Comparison of ENCODE assay signal across 8 cellular contexts in genomic region chr15:40755821-40756220, GRCh38. TPM values are rescaled to one million over a fixed set of nuclear protein-coding genes. Genes with fewer than 3 reads are reported as not detected.
DNase-seq lines count a peak whose midpoint lies in the region; ATAC-seq, FAIRE-seq and TF ChIP-seq lines count a peak whose summit lies in the region.

No MANE protein-coding gene starts in this region.

- peak overlapping the region; percentile 80 for H3K4me2 ChIP-seq in A549

- no peak for FAIRE-seq in A549 (lab: Jason Lieb, UNC)

- no peaks in the 10 kb centered on the region for H3K9me3 Mint-ChIP-seq in activated naive CD8-positive, alpha-beta T cell (ENCODE audit: low read depth)

- no peak for TF ChIP-seq POLR2A in A549 (IDR thresholded peaks at IDR 0.05; ENCODE audit: low read length)

- ATAC-seq in A549, result no peak
- ATAC-seq in HG03280 (IDR thresholded peaks at IDR 0.05; ENCODE audit: unreplicated experiment), result no peak
- no peak for ATAC-seq in HG02938 (IDR thresholded peaks at IDR 0.05; ENCODE audit: unreplicated experiment)

- POLR2A ChIA-PET in A549 (lab: Yijun Ruan, JAX) (no interaction called here), HEK293T (lab: Yijun Ruan, JAX) (no interaction called here)

- H3K27me3 Mint-ChIP-seq in activated naive CD8-positive, alpha-beta T cell, result no peaks in the 10 kb centered on the region

- peaks cover 17% of the 10 kb centered on the region for H3K4me1 Mint-ChIP-seq in activated naive CD8-positive, alpha-beta T cell (ENCODE audit: low read depth)

- CTCF ChIA-PET in A549 (lab: Yijun Ruan, JAX), result interaction anchor here (0.7 kb wide), 1 partner anchor 185 kb away, joined by 3 read pairs; no protein-coding TSS in a partner anchor
- CTCF ChIA-PET in HEK293T (lab: Yijun Ruan, JAX), result interaction anchor here (0.6 kb wide), 2 partner anchors 30 to 89 kb away, joined by 3 to 4 read pairs; no protein-coding TSS in a partner anchor

- H3K4me1 ChIP-seq in A549 (0 out of 3 replicates have a peak, but pooled peaks cover 3% of the 10 kb centered on the region), mesodermal cell (ENCODE audit: control insufficient read depth, insufficient read depth, low read length, poor library complexity, severe bottlenecking) (no peaks in the 10 kb centered on the region)

- peak overlapping the region; percentile 91 for H3K4me3 ChIP-seq in A549
- H3K4me3 ChIP-seq in mesodermal cell (ENCODE audit: extremely low read depth, insufficient read depth, low read length, poor library complexity, severe bottlenecking), result peak overlapping the region; percentile 92

- peaks cover 14% of the 10 kb centered on the region for H3K36me3 ChIP-seq in mesodermal cell (ENCODE audit: control insufficient read depth, insufficient read depth, low read length)

- no peak for DNase-seq in A549 (ENCODE audit: low read depth in 1 of 2, low spot score in 1 of 2)
- DNase-seq in HEK293T (ENCODE audit: extremely low spot score), result no peak
- no peak for DNase-seq in RPMI8226
- no peak for DNase-seq in NCI-H1694 treated with DMSO at 0.1 percent for 48 hours (lab: John Stamatoyannopoulos, UW)

- H3K27ac ChIP-seq in A549, result peak overlapping the region; percentile 79 to 92
- H3K27ac ChIP-seq in mesodermal cell (ENCODE audit: low read depth, low read length, severe bottlenecking), result peak overlapping the region; percentile 78

- TF ChIP-seq RAD21 in A549 (conservative IDR thresholded peaks at IDR 0.05 in 1 of 2, IDR thresholded peaks at IDR 0.05 in 1 of 2), result no peak

- H3K9me3 ChIP-seq in A549 (no peaks in the 10 kb centered on the region), mesodermal cell (ENCODE audit: control insufficient read depth, low read length) (no peaks in the 10 kb centered on the region)

- TF ChIP-seq CTCF in A549 (IDR thresholded peaks at IDR 0.05), result no peak

- 82% methylated on average over 11 of the region's 11 CpGs for WGBS in A549 (ENCODE audit: missing lambda C conversion rate)
- WGBS in mesodermal cell (ENCODE audit: insufficient coverage in 2 of 2), 2 experiments, result 90 to 95% methylated on average over 10 of the region's 11 CpGs

- H3K27ac Mint-ChIP-seq in activated naive CD8-positive, alpha-beta T cell, result peak overlapping the region; percentile 98

- no peak for TF ChIP-seq EP300 in A549 (IDR thresholded peaks at IDR 0.05)

- H3K36me3 Mint-ChIP-seq in activated naive CD8-positive, alpha-beta T cell, result peaks cover 2% of the 10 kb centered on the region

- peak overlapping the region; percentile 87 for H3K4me3 Mint-ChIP-seq in activated naive CD8-positive, alpha-beta T cell

TF ChIP-seq in A549, 52 proteins besides CTCF, POLR2A, EP300 and RAD21 (continues in another document):
- no peak for TF ChIP-seq ELK1 (IDR thresholded peaks at IDR 0.05; ENCODE audit: low read depth, low read length)
- TF ChIP-seq RARB (CRISPR knock-in tag; IDR thresholded peaks at IDR 0.05), result no peak
- no peak for TF ChIP-seq RCOR1 (IDR thresholded peaks at IDR 0.05; ENCODE audit: low read depth, low read length)
- TF ChIP-seq NR3C1 (IDR thresholded peaks at IDR 0.05), result no peak
- TF ChIP-seq KDM5A (IDR thresholded peaks at IDR 0.05), result no peak
- no peak for TF ChIP-seq NPAS2 (CRISPR knock-in tag; IDR thresholded peaks at IDR 0.05; ENCODE audit: borderline replicate concordance)
- no peak for TF ChIP-seq ATOH8 (CRISPR knock-in tag; IDR thresholded peaks at IDR 0.05; ENCODE audit: low read depth)
- TF ChIP-seq RFX5 (IDR thresholded peaks at IDR 0.05), result no peak
- TF ChIP-seq MYC (IDR thresholded peaks at IDR 0.05; ENCODE audit: borderline replicate concordance, low read length), result no peak

TF ChIP-seq in HEK293T, 16 proteins besides CTCF, POLR2A, EP300 and RAD21:
- TF ChIP-seq L3MBTL2 (conservative IDR thresholded peaks at IDR 0.05) (peak; percentile 21; the same call in 1 of the 2 replicates), CTBP1 (IDR thresholded peaks at IDR 0.05; ENCODE audit: borderline replicate concordance) (no peak), HDGF (IDR thresholded peaks at IDR 0.05; ENCODE audit: borderline replicate concordance) (no peak), PKNOX1 (IDR thresholded peaks at IDR 0.05) (peak; percentile 12; the same call in 1 of the 2 replicates), FOXM1 (IDR thresholded peaks at IDR 0.05; ENCODE audit: borderline replicate concordance) (no peak), ZNF384 (IDR thresholded peaks at IDR 0.05) (no peak)

RNA-seq across cellular contexts. Expression of gene RMDN3, which starts 0.8 kb away (rescaled TPM):
- 13.4 and 15.4 TPM in 2 replicates for polyA plus RNA-seq in A549 (2011; rRNA removed)
- polyA plus RNA-seq in A549 (2012; cell fraction: cytosol; rRNA removed), result 15.0 and 15.9 TPM in 2 replicates
- polyA plus RNA-seq in A549 (2012; cell fraction: nucleus; rRNA removed), result 16.4 and 17.7 TPM in 2 replicates
- 16.9 to 17.9 TPM (median 17.2 TPM) in 3 replicates for polyA plus RNA-seq in A549 (2017; fragmentation: RNase III; extraction: RNeasy Plus Mini Kit Qiagen cat#74134 plus additional on column Dnase treatment)
- 6.8 and 7.0 TPM in 2 replicates for polyA minus RNA-seq in A549 (2011; rRNA and poly(A)+ RNA removed)
- polyA plus RNA-seq in mesodermal cell (2013, experiment 1 of 2), result 21.5 TPM
- 19.2 TPM for polyA plus RNA-seq in mesodermal cell (2013, experiment 2 of 2)

RNA-seq across cellular contexts. Expression of gene GCHFR, which starts 8.0 kb away (rescaled TPM):
- polyA plus RNA-seq in A549 (2011; rRNA removed), result 6.9 and 7.7 TPM in 2 replicates
- polyA plus RNA-seq in A549 (2012; cell fraction: cytosol; rRNA removed), result 14.0 and 18.1 TPM in 2 replicates
- 8.1 and 8.3 TPM in 2 replicates for polyA plus RNA-seq in A549 (2012; cell fraction: nucleus; rRNA removed)
- 6.9 to 9.7 TPM (median 7.7 TPM) in 3 replicates for polyA plus RNA-seq in A549 (2017; fragmentation: RNase III; extraction: RNeasy Plus Mini Kit Qiagen cat#74134 plus additional on column Dnase treatment)
- polyA minus RNA-seq in A549 (2011; rRNA and poly(A)+ RNA removed), result 1.4 and 3.4 TPM in 2 replicates
- 23.3 TPM for polyA plus RNA-seq in mesodermal cell (2013, experiment 1 of 2)
- 24.0 TPM for polyA plus RNA-seq in mesodermal cell (2013, experiment 2 of 2)

RNA-seq across cellular contexts. Expression of gene C15orf62, which starts 14.0 kb away (rescaled TPM):
- polyA plus RNA-seq in A549 (2011; rRNA removed) (0.10 and 0.11 TPM in 2 replicates), A549 (2017; fragmentation: RNase III; extraction: RNeasy Plus Mini Kit Qiagen cat#74134 plus additional on column Dnase treatment) (0.05 to 0.13 TPM (median 0.09 TPM) in 3 replicates)
- 0.03 and 0.06 TPM in 2 replicates for polyA plus RNA-seq in A549 (2012; cell fraction: cytosol; rRNA removed)
- 0.10 TPM in 2 replicates for polyA plus RNA-seq in A549 (2012; cell fraction: nucleus; rRNA removed)
- 0.12 TPM in 1 of 2 replicates, not detected in the other for polyA minus RNA-seq in A549 (2011; rRNA and poly(A)+ RNA removed)
- polyA plus RNA-seq in mesodermal cell (2013, experiment 1 of 2), result 0.48 TPM
- polyA plus RNA-seq in mesodermal cell (2013, experiment 2 of 2), result 0.35 TPM

RNA-seq across cellular contexts. Expression of gene ZFYVE19, which starts 51.1 kb away (rescaled TPM):
- polyA plus RNA-seq in A549 (2011; rRNA removed) (15.6 and 20.5 TPM in 2 replicates), A549 (2017; fragmentation: RNase III; extraction: RNeasy Plus Mini Kit Qiagen cat#74134 plus additional on column Dnase treatment) (21.1 to 25.6 TPM (median 23.7 TPM) in 3 replicates)
- 32.0 and 32.4 TPM in 2 replicates for polyA plus RNA-seq in A549 (2012; cell fraction: cytosol; rRNA removed)
- 64.7 and 71.5 TPM in 2 replicates for polyA plus RNA-seq in A549 (2012; cell fraction: nucleus; rRNA removed)
- polyA minus RNA-seq in A549 (2011; rRNA and poly(A)+ RNA removed), result 19.7 and 22.8 TPM in 2 replicates
- 19.7 TPM for polyA plus RNA-seq in mesodermal cell (2013, experiment 1 of 2)
- 18.6 TPM for polyA plus RNA-seq in mesodermal cell (2013, experiment 2 of 2)

RNA-seq across cellular contexts. Expression of gene DNAJC17, which starts 51.5 kb away (rescaled TPM):
- polyA plus RNA-seq in A549 (2011; rRNA removed), result 17.7 and 24.4 TPM in 2 replicates
- polyA plus RNA-seq in A549 (2012; cell fraction: cytosol; rRNA removed), result 31.9 and 34.9 TPM in 2 replicates
- polyA plus RNA-seq in A549 (2012; cell fraction: nucleus; rRNA removed), result 21.7 and 26.9 TPM in 2 replicates
- polyA plus RNA-seq in A549 (2017; fragmentation: RNase III; extraction: RNeasy Plus Mini Kit Qiagen cat#74134 plus additional on column Dnase treatment), result 19.2 to 22.3 TPM (median 19.5 TPM) in 3 replicates
- 13.4 and 18.5 TPM in 2 replicates for polyA minus RNA-seq in A549 (2011; rRNA and poly(A)+ RNA removed)
- polyA plus RNA-seq in mesodermal cell (2013, experiment 1 of 2), result 36.0 TPM
- 42.1 TPM for polyA plus RNA-seq in mesodermal cell (2013, experiment 2 of 2)
